Comparison of ENCODE assay signal across 16 cellular contexts in genomic region chr7:25795824-25796235, GRCh38.
A peak's percentile ranks its signal among the peaks of the same experiment; 100 is the strongest.
DNase-seq lines count a peak whose midpoint lies in the region; TF ChIP-seq lines count a peak whose summit lies in the region.
"Had no signal": no experiment of that assay in that cellular context is flagged by ENCODE, and none has a peak within 500 bp of the region (broad histone marks: within the 10 kb centered on the region; RNA-seq: fewer than 3 reads in every experiment).

No MANE protein-coding gene starts in this region.

- no peaks in the 10 kb centered on the region for H3K79me2 ChIP-seq in fibroblast of lung (ENCODE audit: control insufficient read depth, insufficient read depth, low read length)

- peak overlapping the region; percentile 67 for H3K4me2 ChIP-seq in fibroblast of lung (ENCODE audit: extremely low read depth, insufficient read depth, low read length)

- peak overlapping the region in 2 of 4 experiments; percentile 21 to 22 for H3K4me3 ChIP-seq in fibroblast of lung (replicated peaks in 1 of 4; ENCODE audit: control extremely low read depth in 1 of 4, insufficient read depth in 1 of 4, low read depth in 3 of 4, low read length in 4 of 4)
- H3K4me3 ChIP-seq in rectal smooth muscle tissue (ENCODE audit: low read length): peak overlapping the region; percentile 5

- no peaks in the 10 kb centered on the region for H3K36me3 ChIP-seq in fibroblast of lung (ENCODE audit: control insufficient read depth, insufficient read depth, low read length)
- no peaks in the 10 kb centered on the region for H3K36me3 ChIP-seq in rectal smooth muscle tissue (ENCODE audit: control insufficient read depth, insufficient read depth, low read length)

- H3K27ac ChIP-seq in fibroblast of lung (ENCODE audit: insufficient read depth, low read length): no peak overlapping the region
- H3K27ac ChIP-seq in rectal smooth muscle tissue (ENCODE audit: low read depth, low read length): peak overlapping the region; percentile 82
- H3K27ac ChIP-seq: C4-2B had no signal

- H3K4me1 Mint-ChIP-seq in activated naive CD8-positive, alpha-beta T cell treated with anti-CD3 and anti-CD28 coated beads for 36 hours: no peaks in the 10 kb centered on the region
- H3K4me1 Mint-ChIP-seq: H9, IgD-negative memory B cell had no signal

- H3K27me3 Mint-ChIP-seq in activated naive CD8-positive, alpha-beta T cell treated with anti-CD3 and anti-CD28 coated beads for 36 hours: peaks cover 4% of the 10 kb centered on the region

- no peak for TF ChIP-seq CTCF in AG09319 (IDR thresholded peaks at IDR 0.05; ENCODE audit: low read depth, low read length)
- TF ChIP-seq CTCF in fibroblast of lung (conservative IDR thresholded peaks at IDR 0.05 in 1 of 2, IDR thresholded peaks at IDR 0.05 in 1 of 2; ENCODE audit: low read depth in 1 of 2, low read length in 2 of 2): no peak

- H3K27ac Mint-ChIP-seq in activated naive CD8-positive, alpha-beta T cell treated with anti-CD3 and anti-CD28 coated beads for 36 hours: no peak overlapping the region
- H3K27ac Mint-ChIP-seq: activated CD4-positive, alpha-beta memory T cell treated with anti-CD3 and anti-CD28 coated beads for 36 hours; H9; IgD-negative memory B cell; T-helper 2 cell treated with Interferon-gamma antibody and Interleukin-4, amounts not matched to agents 5 μg/mL and 100 μg/mL, for 36 hours had no signal

- DNase-seq in AG09319 (ENCODE audit: extremely low read depth, low read depth) (peak; percentile 59), M059J (ENCODE audit: low read depth) (peak; percentile 75), fibroblast of lung (ENCODE audit: low read depth in 2 of 2) (peak; percentile 18 to 83), NCI-H1105 (lab: John Stamatoyannopoulos, UW) (no peak), Kasumi-1 (lab: John Stamatoyannopoulos, UW) (no peak), NCI-H2196 (lab: John Stamatoyannopoulos, UW; ENCODE audit: unreplicated experiment) (no peak)
- no peak for DNase-seq in activated naive CD8-positive, alpha-beta T cell treated with anti-CD3 and anti-CD28 coated beads for 36 hours
- DNase-seq: activated CD4-positive, alpha-beta memory T cell treated with anti-CD3 and anti-CD28 coated beads for 36 hours; activated naive CD4-positive, alpha-beta T cell; H9; NCI-H2171; retina had no signal

- H3K36me3 Mint-ChIP-seq in activated naive CD8-positive, alpha-beta T cell treated with anti-CD3 and anti-CD28 coated beads for 36 hours: no peaks in the 10 kb centered on the region
- H3K36me3 Mint-ChIP-seq: activated CD4-positive, alpha-beta memory T cell treated with anti-CD3 and anti-CD28 coated beads for 36 hours; IgD-negative memory B cell had no signal

- H3K9ac ChIP-seq in fibroblast of lung (ENCODE audit: insufficient read depth, low read length) (no peak overlapping the region), rectal smooth muscle tissue (ENCODE audit: low read length) (no peak overlapping the region)

- peak overlapping the region; percentile 42 for H2AFZ ChIP-seq in fibroblast of lung (ENCODE audit: low read length)

- H4K20me1 ChIP-seq in fibroblast of lung (ENCODE audit: control insufficient read depth, extremely low read depth, insufficient read depth, low read length): no peaks in the 10 kb centered on the region

- no peak overlapping the region for H3K4me3 Mint-ChIP-seq in activated naive CD8-positive, alpha-beta T cell treated with anti-CD3 and anti-CD28 coated beads for 36 hours
- H3K4me3 Mint-ChIP-seq: activated CD4-positive, alpha-beta memory T cell treated with anti-CD3 and anti-CD28 coated beads for 36 hours; H9; IgD-negative memory B cell; T-helper 2 cell treated with Interferon-gamma antibody and Interleukin-4, amounts not matched to agents 5 μg/mL and 100 μg/mL, for 36 hours had no signal

- no peaks in the 10 kb centered on the region for H3K9me3 ChIP-seq in fibroblast of lung (ENCODE audit: control insufficient read depth, insufficient read depth, low read depth, low read length)

- H3K4me1 ChIP-seq in fibroblast of lung (ENCODE audit: control insufficient read depth, extremely low read depth, insufficient read depth, low read length): no peaks in the 10 kb centered on the region
- H3K4me1 ChIP-seq in rectal smooth muscle tissue (ENCODE audit: control insufficient read depth, insufficient read depth, low read length): peaks cover 5% of the 10 kb centered on the region

- H3K27me3 ChIP-seq in fibroblast of lung (ENCODE audit: control insufficient read depth, insufficient read depth, low read length) (no peaks in the 10 kb centered on the region), rectal smooth muscle tissue (ENCODE audit: control insufficient read depth, insufficient read depth, low read length) (no peaks in the 10 kb centered on the region)

- no peaks in the 10 kb centered on the region for H3K9me3 Mint-ChIP-seq in activated naive CD8-positive, alpha-beta T cell treated with anti-CD3 and anti-CD28 coated beads for 36 hours
- H3K9me3 Mint-ChIP-seq: activated CD4-positive, alpha-beta memory T cell treated with anti-CD3 and anti-CD28 coated beads for 36 hours; H9; IgD-negative memory B cell; T-helper 2 cell treated with Interferon-gamma antibody and Interleukin-4, amounts not matched to agents 5 μg/mL and 100 μg/mL, for 36 hours had no signal

Comparison
In these comparisons a context has a peak if more than half of its experiments do, and no peak if none do; other contexts are left out.
1. DNase-seq: peak in AG09319 (single experiment), M059J (single experiment) and fibroblast of lung (2 of 2); none in NCI-H1105 (single experiment), activated naive CD8-positive, alpha-beta T cell treated with anti-CD3 and anti-CD28 coated beads for 36 hours (single experiment), Kasumi-1 (0 of 2) and NCI-H2196 (single experiment).